Comparison of ENCODE assay signal across 18 cellular contexts in genomic region chr17:47603830-47604229, GRCh38. TPM values are rescaled to one million over a fixed set of nuclear protein-coding genes. Genes with fewer than 3 reads are reported as not detected.
A peak's percentile ranks its signal among the peaks of the same experiment; 100 is the strongest.
DNase-seq lines count a peak whose midpoint lies in the region; ATAC-seq and TF ChIP-seq lines count a peak whose summit lies in the region.
"Had no signal": no experiment of that assay in that cellular context is flagged by ENCODE, and none has a peak within 500 bp of the region (broad histone marks: within the 10 kb centered on the region; RNA-seq: fewer than 3 reads in every experiment).

No MANE protein-coding gene starts in this region.

- H3K9me3 Mint-ChIP-seq in Calu3 (ENCODE audit: low read depth, unreplicated experiment): no peaks in the 10 kb centered on the region
- no peaks in the 10 kb centered on the region for H3K9me3 Mint-ChIP-seq in nephron
- no peaks in the 10 kb centered on the region for H3K9me3 Mint-ChIP-seq in activated naive CD4-positive, alpha-beta T cell treated with anti-CD3 and anti-CD28 coated beads, Interleukin-2, amount 50 U/mL, for 72 hours

- 80% methylated on average over 1 of the region's 3 CpGs; no CpG with 5 or more reads in 1 of the 2 experiments for WGBS in IMR-90 (ENCODE audit: extremely low coverage in 2 of 2, insufficient read length in 1 of 2), 2 experiments

- no peak for TF ChIP-seq POLR2A in IMR-90 (IDR thresholded peaks at IDR 0.05; ENCODE audit: low read depth, low read length)

- peak overlapping the region; percentile 6; the same call in 1 of the 2 replicates for H4K91ac ChIP-seq in IMR-90 (ENCODE audit: insufficient read depth, low read depth, low read length)

- peaks cover 33% of the 10 kb centered on the region for H3K36me3 ChIP-seq in IMR-90 (ENCODE audit: control insufficient read depth, insufficient read depth, low read length)

- H3K9ac ChIP-seq in IMR-90 (ENCODE audit: low read depth, low read length): no peak overlapping the region

- peak overlapping the region; percentile 58; the same call in 1 of the 2 replicates for H3K18ac ChIP-seq in IMR-90 (ENCODE audit: low read depth, low read length)

- no peak overlapping the region for H2AFZ ChIP-seq in IMR-90 (replicated peaks; ENCODE audit: low read length, poor library complexity)

- H4K8ac ChIP-seq in IMR-90 (ENCODE audit: low read depth in 2 of 2, low read length in 2 of 2): no peak overlapping the region; a peak in 1 of 4 replicates

- H3K4me2 ChIP-seq in IMR-90 (ENCODE audit: low read depth, low read length): peak overlapping the region; percentile 59

- no peaks in the 10 kb centered on the region for H3K27me3 ChIP-seq in IMR-90 (ENCODE audit: control insufficient read depth, insufficient read depth, low read length)
- H3K27me3 ChIP-seq: testis had no signal

- DNase-seq in Calu3 (no peak), IMR-90 (no peak), T-helper 17 cell (no peak)
- no peak for DNase-seq in activated naive CD4-positive, alpha-beta T cell treated with anti-CD3 and anti-CD28 coated beads, Interleukin-2, amount 50 U/mL, for 72 hours (ENCODE audit: low spot score in 2 of 2)
- DNase-seq in central memory CD4-positive, alpha-beta T cell: no peak
- DNase-seq in activated CD4-positive, alpha-beta T cell treated with anti-CD3 and anti-CD28 coated beads for 4 hours: no peak
- DNase-seq: activated CD4-positive, CD25-positive, alpha-beta regulatory T cell; activated CD8-positive, alpha-beta memory T cell treated with anti-CD3 and anti-CD28 coated beads, Interleukin-2, amount 10 ng/mL, durations not matched to agents 7 days and 5 days; activated naive CD4-positive, alpha-beta T cell treated with anti-CD3 and anti-CD28 coated beads, Interleukin-2, amount 50 U/mL, for 16 hours; cerebellar nuclear complex; kidney glomerular epithelial cell; T-helper 1 cell; testis had no signal

- H3K56ac ChIP-seq in IMR-90 (ENCODE audit: extremely low read depth, insufficient read depth, low read length): no peak overlapping the region

- BruUV-seq in Calu3 (replicated peaks; lab: Mats Ljungman, UMichigan): no TSS peak
- BruUV-seq in IMR-90 (replicated peaks; lab: Mats Ljungman, UMichigan): no TSS peak

- H3K4me1 Mint-ChIP-seq in Calu3 (ENCODE audit: low read depth, unreplicated experiment) (peaks cover 24% of the 10 kb centered on the region), T-helper 17 cell (peaks cover 11% of the 10 kb centered on the region), nephron (peaks cover 19% of the 10 kb centered on the region)

- CTCF ChIA-PET in Calu3 (lab: Charles Lee) (interaction anchor here (1.0 kb wide), 1 partner anchor 311 kb away, joined by 3 read pairs; no protein-coding TSS in a partner anchor), IMR-90 (lab: Yijun Ruan, JAX) (interaction anchor here (0.8 to 1.7 kb wide), 4 partner anchors 12 to 288 kb away, joined by 3 to 9 read pairs (median 4); no protein-coding TSS in a partner anchor)

- H3K23ac ChIP-seq in IMR-90 (ENCODE audit: low read depth, low read length): peak overlapping the region; percentile 18

- H3K27ac Mint-ChIP-seq in Calu3 (ENCODE audit: unreplicated experiment) (peak overlapping the region; percentile 60), T-helper 17 cell (peak overlapping the region; percentile 57), nephron (peak overlapping the region; percentile 62 to 75 (median 70))
- no peak overlapping the region for H3K27ac Mint-ChIP-seq in activated naive CD4-positive, alpha-beta T cell treated with anti-CD3 and anti-CD28 coated beads, Interleukin-2, amount 50 U/mL, for 72 hours

- H3K79me1 ChIP-seq in IMR-90 (ENCODE audit: low read depth in 1 of 2, low read length in 2 of 2): peaks cover 20 to 27% of the 10 kb centered on the region in 2 experiments

- H3K4ac ChIP-seq in IMR-90 (ENCODE audit: low read depth, low read length): peak overlapping the region; percentile 30

- H2BK20ac ChIP-seq in IMR-90 (ENCODE audit: low read depth, low read length): peak overlapping the region; percentile 31

- in situ Hi-C loops in IMR-90 (cut with MboI; ENCODE audit: low sequenced_read_pairs): loop anchor here (25.0 kb wide), 1 partner anchor 442 kb away; no protein-coding TSS in a partner anchor

- intact Hi-C loops in Calu3 (cut with micrococcal nuclease; ENCODE audit: unreplicated experiment): no loop called here
- intact Hi-C loops in IMR-90 (cut with micrococcal nuclease): no loop called here

- 0 out of 2 replicates have a peak overlapping the region, but pooled peaks have one; percentile 24 for H3K14ac ChIP-seq in IMR-90 (replicated peaks; ENCODE audit: low read depth, low read length)

- peak overlapping the region; percentile 85; the same call in 1 of the 2 replicates for H3K27ac ChIP-seq in IMR-90 (ENCODE audit: insufficient read depth, low read length)
- H3K27ac ChIP-seq: C4-2B, prostate gland had no signal

- H2AK5ac ChIP-seq in IMR-90 (ENCODE audit: low read depth, low read length): no peak overlapping the region

- H3K9me1 ChIP-seq in IMR-90 (ENCODE audit: insufficient read depth, low read length): no peaks in the 10 kb centered on the region

- H4K5ac ChIP-seq in IMR-90 (ENCODE audit: low read depth, low read length): peak overlapping the region; percentile 88; the same call in 1 of the 2 replicates

- TF ChIP-seq CTCF in Calu3 (IDR thresholded peaks at IDR 0.05; ENCODE audit: unreplicated experiment) (no peak), IMR-90 (conservative IDR thresholded peaks at IDR 0.05; ENCODE audit: low read depth, low read length) (no peak), nephron (IDR thresholded peaks at IDR 0.05; ENCODE audit: unreplicated experiment in 3 of 3) (no peak)

- H3K9me3 ChIP-seq in IMR-90 (ENCODE audit: control insufficient read depth, insufficient read depth, low read length): no peaks in the 10 kb centered on the region
- H3K9me3 ChIP-seq in T-helper 17 cell (ENCODE audit: control insufficient read depth, low read length, poor library complexity, severe bottlenecking): no peaks in the 10 kb centered on the region
- H3K9me3 ChIP-seq: prostate gland, testis had no signal

- H3K4me3 Mint-ChIP-seq in Calu3 (ENCODE audit: low read depth, unreplicated experiment) (no peak overlapping the region), T-helper 17 cell (no peak overlapping the region), nephron (no peak overlapping the region)
- H3K4me3 Mint-ChIP-seq: activated CD8-positive, alpha-beta memory T cell treated with anti-CD3 and anti-CD28 coated beads, Interleukin-2, amount 10 ng/mL, durations not matched to agents 7 days and 5 days had no signal

- H3K27me3 Mint-ChIP-seq in Calu3 (ENCODE audit: unreplicated experiment) (no peaks in the 10 kb centered on the region), T-helper 17 cell (no peaks in the 10 kb centered on the region), nephron (ENCODE audit: low read depth) (no peaks in the 10 kb centered on the region)
- H3K27me3 Mint-ChIP-seq: activated CD8-positive, alpha-beta memory T cell treated with anti-CD3 and anti-CD28 coated beads, Interleukin-2, amount 10 ng/mL, durations not matched to agents 7 days and 5 days had no signal

- peaks cover 16% of the 10 kb centered on the region for H3K4me1 ChIP-seq in IMR-90 (ENCODE audit: control insufficient read depth, insufficient read depth, low read length)
- H3K4me1 ChIP-seq: prostate gland had no signal

- no peak overlapping the region for H2AK9ac ChIP-seq in IMR-90 (replicated peaks; ENCODE audit: low read depth, low read length, poor library complexity)

- H2BK120ac ChIP-seq in IMR-90 (ENCODE audit: low read depth, low read length): no peak overlapping the region

- TF ChIP-seq RAD21 in IMR-90 (IDR thresholded peaks at IDR 0.05; ENCODE audit: low read length): no peak

- POLR2A ChIA-PET in IMR-90 (lab: Charles Lee; ENCODE audit: unreplicated experiment): no interaction called here

- no peak overlapping the region for H3K4me3 ChIP-seq in IMR-90 (ENCODE audit: insufficient read depth, low read depth, low read length)
- H3K4me3 ChIP-seq: prostate gland, testis had no signal

- H2BK15ac ChIP-seq in IMR-90 (ENCODE audit: low read depth, low read length): no peak overlapping the region

- H3K36me3 Mint-ChIP-seq in Calu3 (ENCODE audit: insufficient read depth, unreplicated experiment): peaks cover 65% of the 10 kb centered on the region
- peaks cover 10% of the 10 kb centered on the region for H3K36me3 Mint-ChIP-seq in T-helper 17 cell (ENCODE audit: low read depth)
- peaks cover 61% of the 10 kb centered on the region for H3K36me3 Mint-ChIP-seq in nephron (ENCODE audit: low read depth)
- H3K36me3 Mint-ChIP-seq in activated naive CD4-positive, alpha-beta T cell treated with anti-CD3 and anti-CD28 coated beads, Interleukin-2, amount 50 U/mL, for 72 hours: peaks cover 0 to 5% of the 10 kb centered on the region in 2 donors

- H4K20me1 ChIP-seq in IMR-90 (ENCODE audit: insufficient read depth, low read length): peaks cover 10% of the 10 kb centered on the region; the same call in 1 of the 2 replicates

- ATAC-seq in IMR-90 (ENCODE audit: low read depth) (no peak), T-helper 17 cell (no peak), GM21576 (IDR thresholded peaks at IDR 0.05; ENCODE audit: unreplicated experiment) (no peak)
- no peak for ATAC-seq in activated naive CD4-positive, alpha-beta T cell treated with anti-CD3 and anti-CD28 coated beads, Interleukin-2, amount 50 U/mL, for 72 hours
- ATAC-seq: activated CD8-positive, alpha-beta memory T cell treated with anti-CD3 and anti-CD28 coated beads, Interleukin-2, amount 10 ng/mL, durations not matched to agents 7 days and 5 days; Panc1 had no signal

- dilution Hi-C loops in IMR-90 (cut with HindIII; ENCODE audit: low sequenced_read_pairs, unreplicated experiment): no loop called here

- peak overlapping the region; percentile 80 for H2BK5ac ChIP-seq in IMR-90 (ENCODE audit: low read depth, low read length, poor library complexity, severe bottlenecking)

TF ChIP-seq in IMR-90, 13 proteins besides CTCF, POLR2A, EP300 and RAD21:
- no peak for TF ChIP-seq NFE2L2 (IDR thresholded peaks at IDR 0.05; ENCODE audit: low read depth, low read length)
- no peak for TF ChIP-seq FOS (IDR thresholded peaks at IDR 0.05; ENCODE audit: low read depth, low read length)
- no peak for TF ChIP-seq MAFK (IDR thresholded peaks at IDR 0.05; ENCODE audit: low read depth, low read length)

RNA-seq across cellular contexts. Expression of gene KPNB1, which starts 45.9 kb away (rescaled TPM):
- total RNA-seq in Calu3 (2022) (511 and 538 TPM in 2 replicates), IMR-90 (2012; rRNA removed) (659 and 1,082 TPM in 2 replicates), T-helper 17 cell (100 to 1,000 TPM; 183 to 196 TPM)
- polyA plus RNA-seq in IMR-90 (2012; rRNA removed): 191 and 206 TPM in 2 replicates
- 78.7 and 81.9 TPM in 2 replicates for polyA plus RNA-seq in IMR-90 (2012; cell fraction: cytosol; rRNA removed)
- polyA plus RNA-seq in IMR-90 (2012; cell fraction: nucleus; rRNA removed; ENCODE audit: low replicate concordance): 66.4 and 160 TPM in 2 replicates
- total RNA-seq in activated naive CD4-positive, alpha-beta T cell treated with anti-CD3 and anti-CD28 coated beads, Interleukin-2, amount 50 U/mL, for 72 hours: 100 to 1,000 TPM; 560 to 601 TPM

Comparison
In these comparisons a context has a peak if more than half of its experiments do, and no peak if none do; other contexts are left out.
1. H3K27ac Mint-ChIP-seq: peak in Calu3 (single experiment), T-helper 17 cell (single experiment) and nephron (3 of 3); none in activated naive CD4-positive, alpha-beta T cell treated with anti-CD3 and anti-CD28 coated beads, Interleukin-2, amount 50 U/mL, for 72 hours (0 of 2).